Comparison of ENCODE assay signal across 12 cellular contexts in the genomic region with DNA sequence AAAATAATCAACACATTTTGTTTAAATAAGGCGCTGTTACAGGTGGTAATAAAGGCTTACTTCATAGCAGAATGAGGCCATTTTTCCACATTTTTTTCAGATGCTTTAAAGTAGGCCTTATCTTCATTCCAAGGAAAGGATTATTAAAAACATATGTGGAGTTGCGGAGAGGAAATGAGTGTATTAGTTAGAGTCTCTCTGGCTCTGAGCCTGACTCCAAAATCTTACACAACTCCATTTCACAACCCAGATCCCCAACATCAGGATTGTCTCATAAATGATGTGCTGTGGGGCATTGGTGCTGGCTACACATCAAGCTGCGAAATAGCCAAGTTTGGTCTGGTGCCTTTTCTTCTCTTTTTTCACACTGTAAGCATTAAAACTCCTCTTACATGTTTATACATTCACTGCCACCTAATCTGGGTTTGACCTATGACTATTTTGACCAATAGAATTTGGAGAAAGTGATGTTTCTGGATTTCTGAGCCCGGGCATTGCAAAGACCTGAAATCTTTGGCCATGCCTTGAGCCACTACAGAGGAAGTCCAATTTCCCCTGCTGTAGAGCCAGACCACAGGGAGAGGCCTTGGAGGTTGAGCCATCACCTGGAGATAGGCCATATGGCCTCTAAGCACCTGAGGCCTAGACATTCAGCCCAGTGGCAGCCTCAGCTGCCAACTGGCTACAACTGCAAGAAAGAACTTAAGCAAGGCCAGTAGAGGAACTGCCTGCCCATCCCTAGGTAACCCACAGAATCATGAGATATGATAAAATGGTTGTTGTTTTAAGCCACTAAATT.
DNase-seq lines count a peak whose midpoint lies in the region; ATAC-seq, FAIRE-seq and TF ChIP-seq lines count a peak whose summit lies in the region.
"Had no signal": no experiment of that assay in that cellular context is flagged by ENCODE, and none has a peak within 500 bp of the region (broad histone marks: within the 10 kb centered on the region; RNA-seq: fewer than 3 reads in every experiment).

No MANE protein-coding gene starts in this region.

- no peak for FAIRE-seq in D721Med (lab: Jason Lieb, UNC)

- ATAC-seq in SK-N-SH treated with all-trans-retinoic acid at 6 μM for 48 hours (peak; percentile 95), HG03045 (IDR thresholded peaks at IDR 0.05; ENCODE audit: unreplicated experiment) (no peak)

- peak; percentile 90 for DNase-seq in ELR (ENCODE audit: low read depth)
- DNase-seq in fibroblast of the conjunctiva (ENCODE audit: low read depth) = peak; percentile 97
- peak; percentile 97 for DNase-seq in skeletal muscle cell (ENCODE audit: low read depth)
- DNase-seq in D721Med (ENCODE audit: insufficient read length, low spot score) = no peak
- no peak for DNase-seq in NCI-H2107 treated with DMSO at 0.1 percent for 48 hours (lab: John Stamatoyannopoulos, UW; ENCODE audit: unreplicated experiment)
- DNase-seq in stimulated activated CD4-positive, alpha-beta T cell treated with anti-CD3 and anti-CD28 coated beads, Interleukin-4, amount 100 ng/mL, for 24 hours = no peak
- DNase-seq: COR-L47; NCI-H82; stimulated activated naive CD4-positive, alpha-beta T cell; T-helper 2 cell had no signal

- no peak overlapping the region for H3K4me3 ChIP-seq in skeletal muscle cell (ENCODE audit: low read depth, low read length)

- TF ChIP-seq CTCF in D721Med (IDR thresholded peaks at IDR 0.05; ENCODE audit: insufficient read depth, missing control alignments) = no peak

TF ChIP-seq in SK-N-SH treated with all-trans-retinoic acid at 6 μM for 48 hours, 23 proteins besides CTCF, POLR2A, EP300 and RAD21:
- TF ChIP-seq ZNF8 (CRISPR knock-in tag; IDR thresholded peaks at IDR 0.05) = no peak
- TF ChIP-seq TSHZ2 (CRISPR knock-in tag; IDR thresholded peaks at IDR 0.05) = no peak
- TF ChIP-seq ISL1 (CRISPR knock-in tag; IDR thresholded peaks at IDR 0.05) = no peak
TF ChIP-seq in SK-N-SH treated with all-trans-retinoic acid at 6 μM for 48 hours: peak in this region for 0.

Comparison
In these comparisons a context has a peak if more than half of its experiments do, and no peak if none do; other contexts are left out.
1. DNase-seq: peak in ELR (single experiment), fibroblast of the conjunctiva (single experiment) and skeletal muscle cell (single experiment); none in D721Med (single experiment), NCI-H2107 treated with DMSO at 0.1 percent for 48 hours (single experiment) and stimulated activated CD4-positive, alpha-beta T cell treated with anti-CD3 and anti-CD28 coated beads, Interleukin-4, amount 100 ng/mL, for 24 hours (single experiment).